Comparison of ENCODE assay signal across 9 cellular contexts in the genomic region with DNA sequence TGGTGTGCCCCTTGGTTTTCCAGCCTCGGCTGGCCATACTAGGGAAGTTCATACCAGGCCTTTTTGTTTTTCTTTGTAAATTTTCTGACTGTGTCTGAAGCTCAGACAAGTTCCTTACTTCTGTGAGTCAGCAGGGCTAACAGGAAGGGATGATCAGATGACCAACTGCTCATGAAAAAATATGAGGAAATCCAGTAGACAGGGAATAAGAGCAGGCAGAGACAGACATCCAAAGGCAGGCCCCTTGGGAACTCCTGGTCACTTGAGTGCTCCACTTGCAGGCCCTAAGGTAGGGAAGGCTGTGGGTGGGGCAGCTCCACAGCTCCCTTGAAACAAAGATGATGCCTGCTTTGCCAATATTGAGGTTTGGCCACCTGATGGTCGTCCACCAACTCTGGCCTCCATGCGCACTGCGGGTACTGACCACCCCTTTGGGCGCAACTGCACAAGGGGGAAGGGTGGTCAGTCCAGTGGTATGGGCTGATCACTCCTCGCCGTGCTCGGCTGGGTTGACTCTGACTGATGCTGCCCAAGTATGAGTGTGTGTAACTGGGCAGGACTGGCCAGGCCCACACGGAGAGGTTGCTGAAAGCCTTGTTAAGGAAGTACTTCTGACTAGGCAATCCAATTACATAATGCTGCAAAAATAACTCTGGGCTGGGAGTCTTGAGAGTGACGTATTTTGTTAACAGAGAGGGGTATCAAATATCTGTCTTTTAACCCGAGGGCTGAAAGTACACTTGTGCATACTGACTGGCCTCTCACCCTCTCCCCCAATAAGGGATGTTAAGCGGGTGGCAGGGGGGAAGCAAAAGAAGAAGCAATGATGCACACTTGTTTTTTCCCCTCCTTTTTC. TPM values are rescaled to one million over a fixed set of nuclear protein-coding genes. Genes with fewer than 3 reads are reported as not detected.
A peak's percentile ranks its signal among the peaks of the same experiment; 100 is the strongest.
DNase-seq lines count a peak whose midpoint lies in the region; ATAC-seq, FAIRE-seq and TF ChIP-seq lines count a peak whose summit lies in the region.
"Had no signal": no experiment of that assay in that cellular context is flagged by ENCODE, and none has a peak within 500 bp of the region (broad histone marks: within the 10 kb centered on the region; RNA-seq: fewer than 3 reads in every experiment).

No MANE protein-coding gene starts in this region.

- H3K4me1 ChIP-seq in HepG2 (ENCODE audit: insufficient read depth, low read length) = peaks cover 70% of the 10 kb centered on the region
- H3K4me1 ChIP-seq in upper lobe of left lung = peaks cover 65 to 75% (median 71%) of the 10 kb centered on the region in 4 donors

- ATAC-seq in HepG2 (no peak), upper lobe of left lung (ENCODE audit: low FRiP score in 2 of 2) (peak; percentile 88), HG02938 (IDR thresholded peaks at IDR 0.05; ENCODE audit: unreplicated experiment) (no peak)

- H3K4me1 Mint-ChIP-seq in MCF 10A (ENCODE audit: insufficient read depth, unreplicated experiment) = peaks cover 36% of the 10 kb centered on the region

- H3K27me3 ChIP-seq in HepG2 (ENCODE audit: control insufficient read depth in 1 of 2, insufficient read depth in 2 of 2, low read length in 2 of 2) = peaks cover 0 to 17% of the 10 kb centered on the region in 2 experiments; a peak in 2 of 5 replicates
- peaks cover 0 to 20% (median 11%) of the 10 kb centered on the region in 4 donors for H3K27me3 ChIP-seq in upper lobe of left lung
- H3K27me3 ChIP-seq in H7 (ENCODE audit: control insufficient read depth, insufficient read depth, low read length) = peaks cover 70% of the 10 kb centered on the region

- no peak overlapping the region for H3K4me3 Mint-ChIP-seq in MCF 10A (ENCODE audit: unreplicated experiment)

- H3K79me2 ChIP-seq in HepG2 (ENCODE audit: insufficient read depth, low read length) = no peaks in the 10 kb centered on the region

- TF ChIP-seq POLR2A in HepG2 (IDR thresholded peaks at IDR 0.05; ENCODE audit: insufficient read depth in 1 of 2, low read depth in 2 of 2, low read length in 2 of 2) (no peak), upper lobe of left lung (IDR thresholded peaks at IDR 0.05) (peak in 3 of 4 donors; percentile 16 to 71 (median 21))

- H4K20me1 ChIP-seq in HepG2 (ENCODE audit: insufficient read depth, low read length) = no peaks in the 10 kb centered on the region

- DNase-seq in AG04449 (ENCODE audit: low read depth, low spot score) = peak; percentile 95
- DNase-seq in MV-4-11 (lab: John Stamatoyannopoulos, UW) = peak; percentile 64
- peak; percentile 86 for DNase-seq in MCF 10A (ENCODE audit: unreplicated experiment)
- DNase-seq in HepG2 (ENCODE audit: low spot score) = peak; percentile 63
- peak; percentile 27 to 93 for DNase-seq in upper lobe of left lung
- DNase-seq in activated CD4-positive, alpha-beta T cell treated with anti-CD3 and anti-CD28 coated beads for 48 hours = no peak
- DNase-seq in H7 = no peak

- H3K4me3 ChIP-seq in AG04449 (ENCODE audit: low read depth, low read length) (no peak overlapping the region), HepG2 (replicated peaks in 1 of 3; ENCODE audit: insufficient read depth in 1 of 3, low read depth in 2 of 3, low read length in 3 of 3) (no peak overlapping the region), upper lobe of left lung (no peak overlapping the region), H7 (ENCODE audit: insufficient read depth, low read depth, low read length) (no peak overlapping the region)

- in situ Hi-C loops in HepG2 (cut with HindIII; ENCODE audit: extremely low pct_ligation_motif_present, low pct_unique_long_range_greater_than_20kb) = loop anchor here (10.0 kb wide), 1 partner anchor 106 kb away; no protein-coding TSS in a partner anchor

- H3K9ac ChIP-seq in HepG2 (ENCODE audit: insufficient read depth, low read depth, low read length) = no peak overlapping the region; the same call in 1 of the 2 replicates

- no peaks in the 10 kb centered on the region for H3K36me3 ChIP-seq in HepG2 (replicated peaks in 1 of 2; ENCODE audit: control insufficient read depth in 1 of 2, insufficient read depth in 2 of 2, low read length in 2 of 2)
- no peaks in the 10 kb centered on the region for H3K36me3 ChIP-seq in upper lobe of left lung
- H3K36me3 ChIP-seq in H7 (replicated peaks; ENCODE audit: control insufficient read depth, insufficient read depth, low read length) = no peaks in the 10 kb centered on the region

- BruUV-seq in MCF 10A (replicated peaks; lab: Mats Ljungman, UMichigan) = TSS peak; percentile 60
- BruUV-seq in HepG2 (replicated peaks; lab: Mats Ljungman, UMichigan) = no TSS peak

- intact Hi-C loops in MCF 10A (cut with micrococcal nuclease) (no loop called here), HepG2 (cut with micrococcal nuclease; ENCODE audit: unreplicated experiment) (no loop called here)

- no peak overlapping the region for H2AFZ ChIP-seq in HepG2 (ENCODE audit: low read length)

- no peaks in the 10 kb centered on the region for H3K9me3 ChIP-seq in HepG2 (ENCODE audit: low read length)
- no peaks in the 10 kb centered on the region for H3K9me3 ChIP-seq in upper lobe of left lung

- TF ChIP-seq CTCF in AG04449 (IDR thresholded peaks at IDR 0.05; ENCODE audit: insufficient read depth, low read length, missing control alignments) (no peak), MCF 10A (IDR thresholded peaks at IDR 0.05; ENCODE audit: unreplicated experiment) (no peak), HepG2 (CRISPR knock-in tag; IDR thresholded peaks at IDR 0.05) (no peak), upper lobe of left lung (IDR thresholded peaks at IDR 0.05) (no peak)

- POLR2A ChIA-PET in AG04449 (lab: Yijun Ruan, JAX) (interaction anchor here (0.5 to 1.4 kb wide), 6 partner anchors 14 to 198 kb away, joined by 3 to 5 read pairs (median 4); no protein-coding TSS in a partner anchor), MCF 10A (lab: Yijun Ruan, JAX) (interaction anchor here (0.6 to 5.8 kb wide), 11 partner anchors 11 to 1207 kb away, joined by 3 to 111 read pairs (median 3); partner anchors contain the start of gene ZFHX3), HepG2 (lab: Yijun Ruan, JAX) (interaction anchor here (0.8 to 1.9 kb wide), 4 partner anchors 9 to 19 kb away, joined by 4 to 5 read pairs (median 4); no protein-coding TSS in a partner anchor)

- H3K27me3 Mint-ChIP-seq in MCF 10A (ENCODE audit: insufficient read depth, unreplicated experiment) = no peaks in the 10 kb centered on the region

- WGBS in HepG2 (ENCODE audit: low lambda C conversion rate) = 66% methylated on average over 11 of the region's 12 CpGs
- 36 to 43% methylated on average over 7 to 12 of the region's 12 CpGs for WGBS in upper lobe of left lung, 2 donors

- H3K9me3 Mint-ChIP-seq in MCF 10A (ENCODE audit: unreplicated experiment) = no peaks in the 10 kb centered on the region

- peak overlapping the region; percentile 96 for H3K27ac Mint-ChIP-seq in MCF 10A (ENCODE audit: low read depth, unreplicated experiment)

- CTCF ChIA-PET in AG04449 (lab: Yijun Ruan, JAX) (interaction anchor here (1.0 to 1.6 kb wide), 5 partner anchors 8 to 236 kb away, joined by 3 to 8 read pairs (median 4); no protein-coding TSS in a partner anchor), MCF 10A (lab: Yijun Ruan, JAX) (interaction anchor here (0.6 to 1.6 kb wide), 9 partner anchors 9 to 1151 kb away, joined by 3 to 9 read pairs (median 4); no protein-coding TSS in a partner anchor), HepG2 (lab: Yijun Ruan, JAX; ENCODE audit: low intra/inter-chr PET ratio, low total read pairs) (no interaction called here)

- no peak for TF ChIP-seq EP300 in HepG2 (IDR thresholded peaks at IDR 0.05; ENCODE audit: low read depth in 2 of 2, low read length in 2 of 2)
- TF ChIP-seq EP300 in HepG2 (CRISPR knock-in tag; IDR thresholded peaks at IDR 0.05; ENCODE audit: borderline replicate concordance) = no peak
- peak in 1 of 4 donors; percentile 51 for TF ChIP-seq EP300 in upper lobe of left lung (IDR thresholded peaks at IDR 0.05)

- peak; percentile 15 for FAIRE-seq in HepG2 (lab: Jason Lieb, UNC)
- FAIRE-seq: G401.6 had no signal

- peak overlapping the region; percentile 36 for H3K4me2 ChIP-seq in HepG2 (ENCODE audit: low read depth, low read length)

- peaks cover 4% of the 10 kb centered on the region for H3K36me3 Mint-ChIP-seq in MCF 10A (ENCODE audit: insufficient read depth, unreplicated experiment)

- H3K27ac ChIP-seq in HepG2 (ENCODE audit: extremely low read length, insufficient read depth, low read length) = no peak overlapping the region
- H3K27ac ChIP-seq in upper lobe of left lung = peak overlapping the region; percentile 70 to 89 (median 86)

- no peak for TF ChIP-seq RAD21 in HepG2 (CRISPR knock-in tag; IDR thresholded peaks at IDR 0.05)

TF ChIP-seq in HepG2, 621 proteins besides CTCF, POLR2A, EP300 and RAD21 (continues in another document):
- peak; percentile 27; the same call in 1 of the 2 replicates for TF ChIP-seq FOSL2 (CRISPR knock-in tag; IDR thresholded peaks at IDR 0.05)

RNA-seq across cellular contexts. Expression of gene ZFHX3, which starts 20.8 kb away (rescaled TPM):
- 21.1 and 27.4 TPM in 2 replicates for total RNA-seq in MCF 10A (2022)
- 6.0 and 12.3 TPM in 2 replicates for total RNA-seq in HepG2 (2016; rRNA removed; fragmentation: Illumina TruSeq; extraction: Trizol)
- 1.8 and 1.9 TPM in 2 replicates for total RNA-seq in HepG2 (2016; cell fraction: cytosol; rRNA removed; fragmentation: Illumina TruSeq; extraction: Trizol; ENCODE audit: low read depth)
- 5.6 and 10.6 TPM in 2 replicates for total RNA-seq in HepG2 (2016; cell fraction: insoluble cytoplasmic fraction; rRNA removed; fragmentation: Illumina TruSeq; extraction: Trizol)
- 5.0 and 5.6 TPM in 2 replicates for total RNA-seq in HepG2 (2016; cell fraction: membrane; rRNA removed; fragmentation: Illumina TruSeq; extraction: Trizol)
- 15.3 and 19.7 TPM in 2 replicates for total RNA-seq in HepG2 (2016; cell fraction: nucleus; rRNA removed; fragmentation: Illumina TruSeq; extraction: Trizol)
- 5.0 and 5.3 TPM in 2 replicates for polyA plus RNA-seq in HepG2 (2011; rRNA removed)
- 3.5 and 4.2 TPM in 2 replicates for polyA plus RNA-seq in HepG2 (2011; cell fraction: cytosol; rRNA removed)
- 10.2 and 11.2 TPM in 2 replicates for polyA plus RNA-seq in HepG2 (2011; cell fraction: nucleus; rRNA removed)
- polyA plus RNA-seq in HepG2 (2012) = 12.6 and 14.4 TPM in 2 replicates
- 0.31 and 0.36 TPM in 2 replicates for polyA plus RNA-seq in HepG2 (2016; cell fraction: cytosol; fragmentation: Illumina TruSeq; extraction: Trizol; ENCODE audit: low read depth)
- polyA plus RNA-seq in HepG2 (2016; cell fraction: insoluble cytoplasmic fraction; fragmentation: Illumina TruSeq; extraction: Trizol; ENCODE audit: low read depth) = 8.6 and 11.4 TPM in 2 replicates
- polyA plus RNA-seq in HepG2 (2016; cell fraction: membrane; fragmentation: Illumina TruSeq; extraction: Trizol; ENCODE audit: low read depth) = 1.0 and 1.4 TPM in 2 replicates
- 16.2 and 17.6 TPM in 2 replicates for polyA plus RNA-seq in HepG2 (2016; cell fraction: nucleus; fragmentation: Illumina TruSeq; extraction: Trizol; ENCODE audit: insufficient read depth, low read depth)
- polyA minus RNA-seq in HepG2 (2011; rRNA and poly(A)+ RNA removed; ENCODE audit: low replicate concordance) = 12.7 and 18.2 TPM in 2 replicates
- 16.9 and 20.7 TPM in 2 replicates for polyA minus RNA-seq in HepG2 (2011; cell fraction: cytosol; rRNA and poly(A)+ RNA removed)
- 23.9 and 27.2 TPM in 2 replicates for polyA minus RNA-seq in HepG2 (2011; cell fraction: nucleus; rRNA and poly(A)+ RNA removed)
- 10 to 100 TPM; 22.4 to 40.3 (median 27.0) TPM for total RNA-seq in upper lobe of left lung
- 1.2 and 1.3 TPM in 2 replicates for total RNA-seq in H7 (2014; rRNA removed; shearing (Covaris generic))

Comparison
In these comparisons a context has a peak if more than half of its experiments do, and no peak if none do; other contexts are left out.
1. DNase-seq: peak in AG04449 (single experiment), MV-4-11 (single experiment), MCF 10A (single experiment), HepG2 (single experiment) and upper lobe of left lung (2 of 2); none in activated CD4-positive, alpha-beta T cell treated with anti-CD3 and anti-CD28 coated beads for 48 hours (single experiment) and H7 (single experiment).
2. ATAC-seq: peak in upper lobe of left lung (2 of 2); none in HepG2 (single experiment) and HG02938 (single experiment).
3. POLR2A ChIP-seq: peak in upper lobe of left lung (3 of 4); none in HepG2 (0 of 2).